In genomic region chr18:50469380-50469781, GRCh38 we compare ENCODE assay signal across 23 cellular contexts.
DNase-seq lines count a peak whose midpoint lies in the region; ATAC-seq, FAIRE-seq and TF ChIP-seq lines count a peak whose summit lies in the region.
"Had no signal": no experiment of that assay in that cellular context is flagged by ENCODE, and none has a peak within 500 bp of the region (broad histone marks: within the 10 kb centered on the region; RNA-seq: fewer than 3 reads in every experiment).

No MANE protein-coding gene starts in this region.

- no peaks in the 10 kb centered on the region for H3K27me3 ChIP-seq in dorsolateral prefrontal cortex
- peaks cover 0 to 9% of the 10 kb centered on the region in 2 experiments; a peak in 3 of 5 replicates for H3K27me3 ChIP-seq in HepG2 (ENCODE audit: control insufficient read depth in 1 of 2, insufficient read depth in 2 of 2, low read length in 2 of 2)
- no peaks in the 10 kb centered on the region for H3K27me3 ChIP-seq in thoracic aorta (replicated peaks; ENCODE audit: insufficient read depth)
- H3K27me3 ChIP-seq: testis had no signal

- H3K27ac ChIP-seq in dorsolateral prefrontal cortex (peak overlapping the region in 3 of 59 donors; percentile 20 to 60 (median 49)), HepG2 (ENCODE audit: extremely low read length, insufficient read depth, low read length) (no peak overlapping the region), thoracic aorta (no peak overlapping the region)
- H3K27ac ChIP-seq: spleen, testis had no signal

- DNase-seq in NCI-H446 treated with DMSO at 0.1 percent for 48 hours (lab: John Stamatoyannopoulos, UW) (peak; percentile 67), dorsolateral prefrontal cortex (peak in 6 of 10 donors; percentile 19 to 60 (median 41)), HepG2 (ENCODE audit: low spot score) (no peak), thoracic aorta (ENCODE audit: low spot score) (peak; percentile 11), glomerular visceral epithelial cell (ENCODE audit: extremely low spot score) (no peak)
- DNase-seq: CD4-positive, CD25-positive, alpha-beta regulatory T cell; cerebellar nuclear complex; foreskin fibroblast; HCEC 1CT; mucosa of descending colon; NCI-H187 treated with DMSO at 0.1 percent for 48 hours; NCI-H2227 treated with DMSO at 0.1 percent for 48 hours; NCI-H82; spleen; stimulated activated CD4-positive, alpha-beta T cell treated with anti-CD3 and anti-CD28 coated beads, Interleukin-4, amount 100 ng/mL, for 24 hours; stimulated activated naive CD4-positive, alpha-beta T cell treated with Interleukin-2 at 50 U/mL for 16 hours; T-helper 9 cell; testis had no signal

- in situ Hi-C loops in HepG2 (cut with HindIII; ENCODE audit: extremely low pct_ligation_motif_present, low pct_unique_long_range_greater_than_20kb): no loop called here

- no peak overlapping the region for H3K4me2 ChIP-seq in HepG2 (ENCODE audit: low read depth, low read length)

- H3K9ac ChIP-seq in HepG2 (ENCODE audit: insufficient read depth, low read depth, low read length): no peak overlapping the region

- ATAC-seq in HepG2 (no peak), thoracic aorta (ENCODE audit: insufficient number of reproducible peaks, low FRiP score, low read depth) (no peak), GM21576 (IDR thresholded peaks at IDR 0.05; ENCODE audit: unreplicated experiment) (no peak), HG03280 (IDR thresholded peaks at IDR 0.05; ENCODE audit: unreplicated experiment) (no peak)
- ATAC-seq: activated T-helper 17 cell treated with anti-CD3 and anti-CD28 coated beads, Interleukin-2, amount 50 U/mL, for 72 hours; mucosa of descending colon; WTC11 had no signal

- CTCF ChIA-PET in HepG2 (lab: Yijun Ruan, JAX; ENCODE audit: low intra/inter-chr PET ratio, low total read pairs): no interaction called here

- TF ChIP-seq POLR2A in HepG2 (IDR thresholded peaks at IDR 0.05; ENCODE audit: insufficient read depth in 1 of 2, low read depth in 2 of 2, low read length in 2 of 2): no peak

- TF ChIP-seq EP300 in HepG2 (IDR thresholded peaks at IDR 0.05; ENCODE audit: low read depth in 2 of 2, low read length in 2 of 2) (no peak), HepG2 (CRISPR knock-in tag; IDR thresholded peaks at IDR 0.05; ENCODE audit: borderline replicate concordance) (no peak)

- POLR2A ChIA-PET in HepG2 (lab: Yijun Ruan, JAX): no interaction called here

- no peak for TF ChIP-seq RAD21 in HepG2 (CRISPR knock-in tag; IDR thresholded peaks at IDR 0.05)

- H4K20me1 ChIP-seq in HepG2 (ENCODE audit: insufficient read depth, low read length): no peaks in the 10 kb centered on the region

- TF ChIP-seq CTCF in dorsolateral prefrontal cortex (IDR thresholded peaks at IDR 0.05 in 54 of 56, conservative IDR thresholded peaks at IDR 0.05 in 2 of 56; ENCODE audit: low read depth in 1 of 56, partially characterized antibody in 56 of 56) (no peak), HepG2 (CRISPR knock-in tag; IDR thresholded peaks at IDR 0.05) (no peak), thoracic aorta (IDR thresholded peaks at IDR 0.05) (no peak)

- H3K4me1 ChIP-seq in HepG2 (ENCODE audit: insufficient read depth, low read length) (peaks cover 7% of the 10 kb centered on the region), thoracic aorta (ENCODE audit: control insufficient read depth in 1 of 2, low read depth in 2 of 2) (peaks cover 0 to 13% of the 10 kb centered on the region in 2 donors)
- H3K4me1 ChIP-seq: spleen, testis had no signal

- FAIRE-seq in HepG2 (lab: Jason Lieb, UNC): no peak
- FAIRE-seq: D721Med had no signal

- no peak overlapping the region for H2AFZ ChIP-seq in HepG2 (ENCODE audit: low read length)

- BruUV-seq in HepG2 (replicated peaks; lab: Mats Ljungman, UMichigan): no TSS peak

- intact Hi-C loops in dorsolateral prefrontal cortex (cut with DNase I) (no loop called here), HepG2 (cut with micrococcal nuclease; ENCODE audit: unreplicated experiment) (no loop called here)

- H3K36me3 ChIP-seq in HepG2 (replicated peaks in 1 of 2; ENCODE audit: control insufficient read depth in 1 of 2, insufficient read depth in 2 of 2, low read length in 2 of 2): no peaks in the 10 kb centered on the region
- no peaks in the 10 kb centered on the region for H3K36me3 ChIP-seq in thoracic aorta
- H3K36me3 ChIP-seq: spleen had no signal

- H3K9me3 ChIP-seq in HepG2 (ENCODE audit: low read length) (no peaks in the 10 kb centered on the region), thoracic aorta (no peaks in the 10 kb centered on the region)
- H3K9me3 ChIP-seq: mucosa of descending colon, spleen, testis had no signal

- no peaks in the 10 kb centered on the region for H3K79me2 ChIP-seq in HepG2 (ENCODE audit: insufficient read depth, low read length)

- 36% methylated on average over 6 of the region's 6 CpGs for WGBS in HepG2 (ENCODE audit: low lambda C conversion rate)

- H3K4me3 ChIP-seq in dorsolateral prefrontal cortex: no peak overlapping the region
- H3K4me3 ChIP-seq in HepG2 (replicated peaks in 1 of 3; ENCODE audit: insufficient read depth in 1 of 3, low read depth in 2 of 3, low read length in 3 of 3): no peak overlapping the region
- H3K4me3 ChIP-seq in thoracic aorta: no peak overlapping the region
- H3K4me3 ChIP-seq: mucosa of descending colon, spleen, testis had no signal

TF ChIP-seq in HepG2, 621 proteins besides CTCF, POLR2A, EP300 and RAD21:
- TF ChIP-seq CEBPB (IDR thresholded peaks at IDR 0.05; ENCODE audit: borderline replicate concordance, low read depth, low read length) (peak; percentile 2; the same call in 1 of the 2 replicates), FUBP1 (CRISPR knock-in tag; IDR thresholded peaks at IDR 0.05; ENCODE audit: borderline replicate concordance) (no peak)

Comparison
In these comparisons a context has a peak if more than half of its experiments do, and no peak if none do; other contexts are left out.
1. DNase-seq: peak in NCI-H446 treated with DMSO at 0.1 percent for 48 hours (single experiment), dorsolateral prefrontal cortex (6 of 10) and thoracic aorta (single experiment); none in HepG2 (single experiment) and glomerular visceral epithelial cell (single experiment).